ENCODE assay signal across 20 cellular contexts in genomic region chr10:95437669-95438068, GRCh38.
"Had no signal": no experiment of that assay in that cellular context is flagged by ENCODE, and none has a peak within 500 bp of the region (broad histone marks: within the 10 kb centered on the region; RNA-seq: fewer than 3 reads in every experiment).

No MANE protein-coding gene starts in this region.

- H3K36me3 ChIP-seq: brain microvascular endothelial cell, neural progenitor cell, ovary, SJSA1 had no signal

- H3K9me3 Mint-ChIP-seq: activated naive CD8-positive, alpha-beta T cell treated with anti-CD3 and anti-CD28 coated beads, Interleukin-2, amount 10 ng/mL, durations not matched to agents 7 days and 5 days; activated T-helper 1 cell treated with anti-CD3 and anti-CD28 coated beads, Interleukin-12 subunit alpha, Interleukin-12 subunit beta, Interleukin-2, Interleukin-4 antibody, amounts not matched to agents 30 ng/mL and 10 ng/mL and 1 ng/mL, durations not matched to agents 14 hours and 24 hours and 36 hours; dendritic cell treated with granulocyte-macrophage colony-stimulating factor and Interleukin-4, amounts not matched to agents 40 ng/mL and 50 ng/mL, for 4 days; mesothelial cell of epicardium; neural progenitor cell; T-helper 2 cell treated with Interferon-gamma antibody and Interleukin-4, amounts not matched to agents 5 μg/mL and 100 μg/mL, for 36 hours had no signal

- DNase-seq: activated CD4-positive, alpha-beta T cell treated with anti-CD3 and anti-CD28 coated beads, Interleukin-2, amount 50 U/mL, for 1 hour; activated CD8-positive, alpha-beta memory T cell treated with anti-CD3 and anti-CD28 coated beads for 24 hours; activated naive CD4-positive, alpha-beta T cell; activated naive CD8-positive, alpha-beta T cell treated with anti-CD3 and anti-CD28 coated beads, Interleukin-2, amount 10 ng/mL, durations not matched to agents 7 days and 5 days; brain microvascular endothelial cell; cerebellar nuclear complex; effector memory CD4-positive, alpha-beta T cell; ovary; stimulated activated CD4-positive, alpha-beta T cell treated with anti-CD3 and anti-CD28 coated beads, Interleukin-15, amount 100 ng/mL, for 24 hours; stimulated activated CD4-positive, alpha-beta T cell treated with anti-CD3 and anti-CD28 coated beads, Interleukin-4, amount 100 ng/mL, for 1 hour; stimulated activated naive CD4-positive, alpha-beta T cell; upper lobe of left lung had no signal

- H3K4me1 ChIP-seq: SJSA1 had no signal

- H3K36me3 Mint-ChIP-seq: activated naive CD8-positive, alpha-beta T cell treated with anti-CD3 and anti-CD28 coated beads, Interleukin-2, amount 10 ng/mL, durations not matched to agents 7 days and 5 days; mesothelial cell of epicardium; neural progenitor cell had no signal

- H3K27me3 ChIP-seq: brain microvascular endothelial cell, hepatocyte, neural progenitor cell, ovary, upper lobe of left lung had no signal

- H3K4me3 ChIP-seq: hepatocyte, neural progenitor cell, ovary, SJSA1, skin epidermis, upper lobe of left lung had no signal

- H3K27ac ChIP-seq: brain microvascular endothelial cell, hepatocyte, neural progenitor cell, ovary, SJSA1 had no signal

- H3K4me3 Mint-ChIP-seq: activated naive CD8-positive, alpha-beta T cell treated with anti-CD3 and anti-CD28 coated beads, Interleukin-2, amount 10 ng/mL, durations not matched to agents 7 days and 5 days; activated T-helper 1 cell treated with anti-CD3 and anti-CD28 coated beads, Interleukin-12 subunit alpha, Interleukin-12 subunit beta, Interleukin-2, Interleukin-4 antibody, amounts not matched to agents 30 ng/mL and 10 ng/mL and 1 ng/mL, durations not matched to agents 14 hours and 24 hours and 36 hours; dendritic cell treated with granulocyte-macrophage colony-stimulating factor and Interleukin-4, amounts not matched to agents 40 ng/mL and 50 ng/mL, for 4 days; mesothelial cell of epicardium; neural progenitor cell; T-helper 2 cell treated with Interferon-gamma antibody and Interleukin-4, amounts not matched to agents 5 μg/mL and 100 μg/mL, for 36 hours had no signal

- H3K27ac Mint-ChIP-seq: activated naive CD8-positive, alpha-beta T cell treated with anti-CD3 and anti-CD28 coated beads, Interleukin-2, amount 10 ng/mL, durations not matched to agents 7 days and 5 days; activated T-helper 1 cell treated with anti-CD3 and anti-CD28 coated beads, Interleukin-12 subunit alpha, Interleukin-12 subunit beta, Interleukin-2, Interleukin-4 antibody, amounts not matched to agents 30 ng/mL and 10 ng/mL and 1 ng/mL, durations not matched to agents 14 hours and 24 hours and 36 hours; dendritic cell treated with granulocyte-macrophage colony-stimulating factor and Interleukin-4, amounts not matched to agents 40 ng/mL and 50 ng/mL, for 4 days; mesothelial cell of epicardium; neural progenitor cell; T-helper 2 cell treated with Interferon-gamma antibody and Interleukin-4, amounts not matched to agents 5 μg/mL and 100 μg/mL, for 36 hours had no signal

- H3K9me3 ChIP-seq: ovary, SJSA1, upper lobe of left lung had no signal
